ENCODE assay signal across 8 cellular contexts in genomic region chr1:116268211-116268610, GRCh38.
DNase-seq lines count a peak whose midpoint lies in the region; ATAC-seq and TF ChIP-seq lines count a peak whose summit lies in the region.

No MANE protein-coding gene starts in this region.

- no peaks in the 10 kb centered on the region for H3K36me3 Mint-ChIP-seq in activated T-helper 17 cell treated with anti-CD3 and anti-CD28 coated beads, Interleukin-2, amount 50 U/mL, for 72 hours (ENCODE audit: low read depth)
- no peaks in the 10 kb centered on the region for H3K36me3 Mint-ChIP-seq in nephron progenitor cell (ENCODE audit: low read depth)

- no peak overlapping the region for H3K4me3 Mint-ChIP-seq in activated T-helper 17 cell treated with anti-CD3 and anti-CD28 coated beads, Interleukin-2, amount 50 U/mL, for 72 hours
- no peak overlapping the region for H3K4me3 Mint-ChIP-seq in nephron progenitor cell

- H3K4me1 Mint-ChIP-seq in activated T-helper 17 cell treated with anti-CD3 and anti-CD28 coated beads, Interleukin-2, amount 50 U/mL, for 72 hours, result peaks cover 11% of the 10 kb centered on the region
- peaks cover 7% of the 10 kb centered on the region for H3K4me1 Mint-ChIP-seq in nephron progenitor cell

- H3K27me3 Mint-ChIP-seq in activated T-helper 17 cell treated with anti-CD3 and anti-CD28 coated beads, Interleukin-2, amount 50 U/mL, for 72 hours, result no peaks in the 10 kb centered on the region
- peaks cover 3% of the 10 kb centered on the region for H3K27me3 Mint-ChIP-seq in nephron progenitor cell (ENCODE audit: low read depth, poor library complexity)

- H3K79me2 ChIP-seq in KMS-11 (ENCODE audit: insufficient read depth, low read depth), result no peaks in the 10 kb centered on the region

- H3K27me3 ChIP-seq in KMS-11 (ENCODE audit: insufficient read depth, low read depth), result no peaks in the 10 kb centered on the region
- no peaks in the 10 kb centered on the region for H3K27me3 ChIP-seq in liver (ENCODE audit: control insufficient read depth in 4 of 4, insufficient read depth in 4 of 4, low read length in 3 of 4)
- H3K27me3 ChIP-seq in H7 (ENCODE audit: control insufficient read depth, insufficient read depth, low read length), result no peaks in the 10 kb centered on the region

- H3K4me3 ChIP-seq in KMS-11 (IDR thresholded peaks at IDR 0.05; ENCODE audit: insufficient read depth, low read depth, low read length) (no peak overlapping the region), liver (ENCODE audit: low read depth in 1 of 3, low read length in 3 of 3) (no peak overlapping the region), H7 (ENCODE audit: insufficient read depth, low read depth, low read length) (no peak overlapping the region)

- no peaks in the 10 kb centered on the region for H3K9me3 ChIP-seq in liver (ENCODE audit: control insufficient read depth in 4 of 4, low read length in 3 of 4)

- peaks cover 6% of the 10 kb centered on the region for H3K9me3 Mint-ChIP-seq in activated T-helper 17 cell treated with anti-CD3 and anti-CD28 coated beads, Interleukin-2, amount 50 U/mL, for 72 hours
- no peaks in the 10 kb centered on the region for H3K9me3 Mint-ChIP-seq in nephron progenitor cell

- ATAC-seq in activated T-helper 17 cell treated with anti-CD3 and anti-CD28 coated beads, Interleukin-2, amount 50 U/mL, for 72 hours (replicated peaks), result peak; percentile 12
- ATAC-seq in GM21423 (IDR thresholded peaks at IDR 0.05; ENCODE audit: unreplicated experiment), result no peak

- H3K9ac ChIP-seq in KMS-11 (no peak overlapping the region), liver (ENCODE audit: low read depth in 1 of 2, low read length in 2 of 2) (no peak overlapping the region)

- H3K4me1 ChIP-seq in KMS-11 (ENCODE audit: low read depth, poor library complexity, severe bottlenecking) (peaks cover 55% of the 10 kb centered on the region), liver (ENCODE audit: control insufficient read depth in 4 of 4, insufficient read depth in 4 of 4, low read length in 3 of 4) (peaks cover 0 to 12% (median 6%) of the 10 kb centered on the region in 4 donors)

- H4K20me1 ChIP-seq in KMS-11 (ENCODE audit: insufficient read depth), result no peaks in the 10 kb centered on the region

- DNase-seq in DMS 273 treated with DMSO at 0.1 percent for 48 hours (lab: John Stamatoyannopoulos, UW) (peak; percentile 81), H7 (no peak), UCSD-AML1 (lab: John Stamatoyannopoulos, UW; ENCODE audit: unreplicated experiment) (no peak), nephron progenitor cell (no peak)

- TF ChIP-seq CTCF in KMS-11 (conservative IDR thresholded peaks at IDR 0.05; ENCODE audit: low read depth, low read length) (no peak), liver (IDR thresholded peaks at IDR 0.05; ENCODE audit: low read depth, low read length, missing input control) (no peak), nephron progenitor cell (IDR thresholded peaks at IDR 0.05) (no peak)

- H2AFZ ChIP-seq in KMS-11 (ENCODE audit: low read depth), result peak overlapping the region; percentile 20; the same call in 1 of the 2 replicates

- H3K27ac ChIP-seq in KMS-11, result peak overlapping the region; percentile 65
- H3K27ac ChIP-seq in liver (ENCODE audit: low read depth in 1 of 2, low read length in 2 of 2), result no peak overlapping the region

- peak; percentile 21 to 38 for TF ChIP-seq RAD21 in liver (IDR thresholded peaks at IDR 0.05)

- 42% methylated on average over 2 of the region's 2 CpGs for WGBS in liver

- peak overlapping the region; percentile 34; the same call in 1 of the 2 replicates for H3K4me2 ChIP-seq in KMS-11

- H3K36me3 ChIP-seq in KMS-11 (ENCODE audit: insufficient read depth) (no peaks in the 10 kb centered on the region), liver (ENCODE audit: control insufficient read depth in 4 of 4, insufficient read depth in 3 of 4, low read depth in 1 of 4, low read length in 3 of 4) (no peaks in the 10 kb centered on the region), H7 (replicated peaks; ENCODE audit: control insufficient read depth, insufficient read depth, low read length) (no peaks in the 10 kb centered on the region)

- peak overlapping the region; percentile 50 for H3K27ac Mint-ChIP-seq in activated T-helper 17 cell treated with anti-CD3 and anti-CD28 coated beads, Interleukin-2, amount 50 U/mL, for 72 hours
- no peak overlapping the region for H3K27ac Mint-ChIP-seq in nephron progenitor cell

TF ChIP-seq in liver, 16 proteins besides CTCF, POLR2A, EP300 and RAD21:
- TF ChIP-seq EGR1 (IDR thresholded peaks at IDR 0.05; ENCODE audit: low read depth in 2 of 2) (no peak), NR2F2 (IDR thresholded peaks at IDR 0.05) (no peak), SP1 (IDR thresholded peaks at IDR 0.05) (no peak), GABPA (IDR thresholded peaks at IDR 0.05 in 1 of 2, conservative IDR thresholded peaks at IDR 0.05 in 1 of 2) (no peak), HNF4A (conservative IDR thresholded peaks at IDR 0.05) (peak in 1 of 2 donors; percentile 47), FOXA2 (IDR thresholded peaks at IDR 0.05) (no peak), JUND (IDR thresholded peaks at IDR 0.05) (peak in 1 of 2 donors; percentile 56), TAF1 (conservative IDR thresholded peaks at IDR 0.05) (no peak), ATF3 (IDR thresholded peaks at IDR 0.05) (no peak), HNF4G (IDR thresholded peaks at IDR 0.05) (no peak), ZBTB33 (IDR thresholded peaks at IDR 0.05) (no peak), YY1 (IDR thresholded peaks at IDR 0.05) (peak; percentile 35), MAX (IDR thresholded peaks at IDR 0.05) (no peak), REST (IDR thresholded peaks at IDR 0.05) (no peak), RXRA (IDR thresholded peaks at IDR 0.05) (peak in 1 of 2 donors; percentile 64), FOXA1 (IDR thresholded peaks at IDR 0.05) (peak; percentile 47)
